ENCODE assay signal across 17 cellular contexts in the genomic region with DNA sequence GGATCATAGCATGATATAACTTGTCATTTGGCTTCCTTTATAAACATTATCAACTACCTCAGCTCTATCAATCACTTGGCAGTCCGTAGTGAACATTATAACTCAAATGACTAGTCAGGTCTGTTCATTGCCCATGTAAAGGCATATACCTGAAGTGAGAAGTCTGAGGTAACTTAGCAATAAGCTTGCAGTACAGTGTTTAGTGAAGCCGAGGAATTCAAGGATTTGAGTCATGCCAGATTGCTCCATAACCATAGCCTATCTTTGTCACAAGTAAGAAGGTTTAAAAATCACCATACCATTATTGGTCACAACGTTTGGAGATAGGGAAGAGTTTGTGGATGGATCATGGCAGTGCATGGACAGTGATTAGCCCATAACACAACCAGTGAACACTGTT. TPM values are rescaled to one million over a fixed set of nuclear protein-coding genes. Genes with fewer than 3 reads are reported as not detected.
DNase-seq lines count a peak whose midpoint lies in the region; ATAC-seq and TF ChIP-seq lines count a peak whose summit lies in the region.
"Had no signal": no experiment of that assay in that cellular context is flagged by ENCODE, and none has a peak within 500 bp of the region (broad histone marks: within the 10 kb centered on the region; RNA-seq: fewer than 3 reads in every experiment).

No MANE protein-coding gene starts in this region.

- H3K27me3 Mint-ChIP-seq in MCF 10A (ENCODE audit: insufficient read depth, unreplicated experiment) (no peaks in the 10 kb centered on the region), neural progenitor cell (ENCODE audit: insufficient read depth, low read depth) (no peaks in the 10 kb centered on the region)

- H3K4me3 ChIP-seq in breast epithelium (no peak overlapping the region), epithelial cell of proximal tubule (ENCODE audit: low read depth, low read length) (no peak overlapping the region), neural progenitor cell (no peak overlapping the region)
- H3K4me3 ChIP-seq: BLaER1, HAP-1 had no signal

- no peaks in the 10 kb centered on the region for H3K9me3 ChIP-seq in breast epithelium
- H3K9me3 ChIP-seq in neural progenitor cell (ENCODE audit: low read depth) = peaks cover 3% of the 10 kb centered on the region
- H3K9me3 ChIP-seq: BLaER1, Caco-2, HAP-1 had no signal

- intact Hi-C loops in MCF 10A (cut with micrococcal nuclease) (no loop called here), breast epithelium (cut with DNase I; ENCODE audit: low total_unique reads) (no loop called here)

- POLR2A ChIA-PET in MCF 10A (lab: Yijun Ruan, JAX) = no interaction called here

- H3K79me2 ChIP-seq in neural progenitor cell (ENCODE audit: low read depth) = no peaks in the 10 kb centered on the region

- H3K4me2 ChIP-seq in neural progenitor cell = no peak overlapping the region
- H3K4me2 ChIP-seq: BLaER1 had no signal

- no peaks in the 10 kb centered on the region for H4K20me1 ChIP-seq in neural progenitor cell (ENCODE audit: low read depth)
- H4K20me1 ChIP-seq: BLaER1 had no signal

- ATAC-seq in stimulated activated naive CD8-positive, alpha-beta T cell treated with anti-CD3 and anti-CD28 coated beads, Interleukin-15, Interleukin-2, amounts not matched to agents 100 U/mL and 50 U/mL, for 24 hours = no peak

- H2AFZ ChIP-seq in neural progenitor cell (replicated peaks) = no peak overlapping the region

- H3K9me3 Mint-ChIP-seq in MCF 10A (ENCODE audit: unreplicated experiment) = peaks cover 8% of the 10 kb centered on the region
- peaks cover 3% of the 10 kb centered on the region for H3K9me3 Mint-ChIP-seq in neural progenitor cell

- BruUV-seq in MCF 10A (replicated peaks; lab: Mats Ljungman, UMichigan) = no TSS peak

- H3K36me3 Mint-ChIP-seq in MCF 10A (ENCODE audit: insufficient read depth, unreplicated experiment) (no peaks in the 10 kb centered on the region), neural progenitor cell (peaks cover 2% of the 10 kb centered on the region)
- H3K36me3 Mint-ChIP-seq: CD8-positive, alpha-beta memory T cell had no signal

- H3K4me1 Mint-ChIP-seq in MCF 10A (ENCODE audit: insufficient read depth, unreplicated experiment) = peaks cover 6% of the 10 kb centered on the region
- peaks cover 6% of the 10 kb centered on the region for H3K4me1 Mint-ChIP-seq in neural progenitor cell
- H3K4me1 Mint-ChIP-seq: CD8-positive, alpha-beta memory T cell had no signal

- CTCF ChIA-PET in MCF 10A (lab: Yijun Ruan, JAX) = interaction anchor here (0.6 kb wide), 1 partner anchor 1897 kb away, joined by 3 read pairs; no protein-coding TSS in a partner anchor

- TF ChIP-seq CTCF in MCF 10A (IDR thresholded peaks at IDR 0.05; ENCODE audit: unreplicated experiment) (no peak), breast epithelium (IDR thresholded peaks at IDR 0.05) (no peak), epithelial cell of proximal tubule (conservative IDR thresholded peaks at IDR 0.05; ENCODE audit: low read depth, low read length) (no peak), neural progenitor cell (IDR thresholded peaks at IDR 0.05) (no peak)

- H3K36me3 ChIP-seq in breast epithelium (no peaks in the 10 kb centered on the region), neural progenitor cell (no peaks in the 10 kb centered on the region)

- H3K4me1 ChIP-seq in breast epithelium (no peaks in the 10 kb centered on the region), neural progenitor cell (no peaks in the 10 kb centered on the region)
- H3K4me1 ChIP-seq: BLaER1, Caco-2 had no signal

- DNase-seq in MCF 10A (ENCODE audit: unreplicated experiment) = peak; percentile 19
- DNase-seq in breast epithelium (ENCODE audit: low spot score in 2 of 2) = no peak
- DNase-seq in epithelial cell of proximal tubule (ENCODE audit: low read depth) = peak; percentile 25
- DNase-seq in iris pigment epithelial cell (ENCODE audit: low read depth) = peak; percentile 56
- DNase-seq in NCI-H82 treated with DMSO at 0.1 percent for 48 hours (lab: John Stamatoyannopoulos, UW; ENCODE audit: unreplicated experiment) = no peak
- DNase-seq in stimulated activated naive CD8-positive, alpha-beta T cell treated with anti-CD3 and anti-CD28 coated beads, Interleukin-15, Interleukin-2, amounts not matched to agents 100 U/mL and 50 U/mL, for 24 hours = no peak
- DNase-seq in neural progenitor cell (ENCODE audit: low spot score) = no peak
- no peak for DNase-seq in SHP77 (lab: John Stamatoyannopoulos, UW)
- DNase-seq: 8988T; AML-193; Caco-2; CD8-positive, alpha-beta memory T cell; DND-41; GDM1 had no signal

- H3K9ac ChIP-seq in neural progenitor cell = no peak overlapping the region
- H3K9ac ChIP-seq: BLaER1 had no signal

- no peak overlapping the region for H3K27ac Mint-ChIP-seq in MCF 10A (ENCODE audit: low read depth, unreplicated experiment)
- H3K27ac Mint-ChIP-seq in neural progenitor cell = no peak overlapping the region
- H3K27ac Mint-ChIP-seq: CD8-positive, alpha-beta memory T cell had no signal

- H3K27ac ChIP-seq in breast epithelium (no peak overlapping the region), neural progenitor cell (no peak overlapping the region)
- H3K27ac ChIP-seq: BLaER1, HL-60 had no signal

- H3F3A ChIP-seq in neural progenitor cell (ENCODE audit: low read depth) = no peaks in the 10 kb centered on the region

- H3K27me3 ChIP-seq in breast epithelium (peaks cover 0 to 24% of the 10 kb centered on the region in 2 donors), neural progenitor cell (no peaks in the 10 kb centered on the region)
- H3K27me3 ChIP-seq: BLaER1 had no signal

- TF ChIP-seq POLR2A in breast epithelium (IDR thresholded peaks at IDR 0.05) = no peak

- H3K4me3 Mint-ChIP-seq in MCF 10A (ENCODE audit: unreplicated experiment) (no peak overlapping the region), neural progenitor cell (no peak overlapping the region)
- H3K4me3 Mint-ChIP-seq: CD8-positive, alpha-beta memory T cell had no signal

RNA-seq across cellular contexts. Expression of a gene that starts 41.6 kb away (rescaled TPM):
- total RNA-seq in MCF 10A (2022) = not detected in 2 replicates
- 10 to 100 TPM; 29.1 to 51.8 (median 35.7) TPM for total RNA-seq in breast epithelium
- total RNA-seq in epithelial cell of proximal tubule = 0.40 TPM in 1 of 2 replicates, not detected in the other
- total RNA-seq in neural progenitor cell (ENCODE audit: low replicate concordance) = 6.7 and 8.1 TPM in 2 replicates
- total RNA-seq: CD8-positive, alpha-beta memory T cell had no signal

Comparison
In these comparisons a context has a peak if more than half of its experiments do, and no peak if none do; other contexts are left out.
1. DNase-seq: peak in MCF 10A (single experiment), epithelial cell of proximal tubule (single experiment) and iris pigment epithelial cell (single experiment); none in breast epithelium (0 of 2), NCI-H82 treated with DMSO at 0.1 percent for 48 hours (single experiment), stimulated activated naive CD8-positive, alpha-beta T cell treated with anti-CD3 and anti-CD28 coated beads, Interleukin-15, Interleukin-2, amounts not matched to agents 100 U/mL and 50 U/mL, for 24 hours (single experiment), neural progenitor cell (single experiment) and SHP77 (0 of 2).